ENCODE assay signal across 8 cellular contexts in genomic region chr2:29841386-29842004, GRCh38.
A peak's percentile ranks its signal among the peaks of the same experiment; 100 is the strongest.
DNase-seq lines count a peak whose midpoint lies in the region; ATAC-seq and TF ChIP-seq lines count a peak whose summit lies in the region.

No MANE protein-coding gene starts in this region.

- H3K4me3 ChIP-seq in brain microvascular endothelial cell (ENCODE audit: low read depth, low read length) (no peak overlapping the region), thyroid gland (replicated peaks in 1 of 3) (no peak overlapping the region)

- H3K36me3 ChIP-seq in brain microvascular endothelial cell (replicated peaks) (no peaks in the 10 kb centered on the region), thyroid gland (no peaks in the 10 kb centered on the region)

- DNase-seq in GM13977 (ENCODE audit: low spot score) (peak; percentile 47), NCI-H69 (lab: John Stamatoyannopoulos, UW) (peak; percentile 38), brain microvascular endothelial cell (peak; percentile 9), kidney glomerular epithelial cell (lab: John Stamatoyannopoulos, UW) (peak; percentile 52), thyroid gland (peak; percentile 22 to 42), NOMO-1 treated with DMSO at 0.1 percent for 48 hours (lab: John Stamatoyannopoulos, UW; ENCODE audit: unreplicated experiment) (no peak)

- H3K27ac ChIP-seq in C4-2B (no peak overlapping the region), brain microvascular endothelial cell (no peak overlapping the region), thyroid gland (no peak overlapping the region)

- ATAC-seq in GM18520 (IDR thresholded peaks at IDR 0.05; ENCODE audit: unreplicated experiment), result no peak

- no peaks in the 10 kb centered on the region for H3K9me3 ChIP-seq in thyroid gland

- no peak for TF ChIP-seq POLR2A in thyroid gland (IDR thresholded peaks at IDR 0.05)

- TF ChIP-seq CTCF in C4-2B (conservative IDR thresholded peaks at IDR 0.05) (peak; percentile 90), GM13977 (IDR thresholded peaks at IDR 0.05; ENCODE audit: extremely low read depth, insufficient read depth, missing control alignments) (peak; percentile 89), brain microvascular endothelial cell (IDR thresholded peaks at IDR 0.05; ENCODE audit: low read depth, low read length, missing control alignments) (peak; percentile 96), thyroid gland (IDR thresholded peaks at IDR 0.05) (peak; percentile 67 to 98 (median 86))

- 52 to 55% methylated on average over 6 of the region's 6 CpGs for WGBS in thyroid gland, 2 donors

- peaks cover 4% of the 10 kb centered on the region for H3K27me3 ChIP-seq in brain microvascular endothelial cell (replicated peaks)
- H3K27me3 ChIP-seq in thyroid gland, result no peaks in the 10 kb centered on the region

- intact Hi-C loops in thyroid gland (cut with DNase I), result loop anchor here (5.0 kb wide), 2 partner anchors 194 to 544 kb away; no protein-coding TSS in a partner anchor

- H3K4me1 ChIP-seq in thyroid gland, result no peaks in the 10 kb centered on the region

- in situ Hi-C loops in GM13977 (cut with MboI; ENCODE audit: low pct_unique_long_range_greater_than_20kb, low sequenced_read_pairs, unreplicated experiment) (loop anchor here (25.0 kb wide), 2 partner anchors 529 to 879 kb away; no protein-coding TSS in a partner anchor), brain microvascular endothelial cell (cut with HindIII; ENCODE audit: low pct_ligation_motif_present, low sequenced_read_pairs) (no loop called here)
